In genomic region chr10:133122171-133122935, GRCh38 we compare ENCODE assay signal across 22 cellular contexts. TPM values are rescaled to one million over a fixed set of nuclear protein-coding genes. Genes with fewer than 3 reads are reported as not detected.
"Had no signal": no experiment of that assay in that cellular context is flagged by ENCODE, and none has a peak within 500 bp of the region (broad histone marks: within the 10 kb centered on the region; RNA-seq: fewer than 3 reads in every experiment).

No MANE protein-coding gene starts in this region.

- H3K4me3 ChIP-seq: gastrocnemius medialis, heart right ventricle, lung, prostate gland, right lobe of liver, smooth muscle cell, testis had no signal

- H3K9me3 Mint-ChIP-seq: type B pancreatic cell had no signal

- H3K4me3 Mint-ChIP-seq: dendritic cell treated with granulocyte-macrophage colony-stimulating factor and Interleukin-4, amounts not matched to agents 40 ng/mL and 50 ng/mL, for 4 days; mesothelial cell of epicardium; stimulated activated memory B cell treated with anti-CD40 and anti-IgM and Interleukin-4, amounts not matched to agents 10 μg/mL and 1 μg/mL and 100 μg/mL, for 72 hours; type B pancreatic cell had no signal

- H3K27ac Mint-ChIP-seq: dendritic cell treated with granulocyte-macrophage colony-stimulating factor and Interleukin-4, amounts not matched to agents 40 ng/mL and 50 ng/mL, for 4 days; mesothelial cell of epicardium; stimulated activated memory B cell treated with anti-CD40 and anti-IgM and Interleukin-4, amounts not matched to agents 10 μg/mL and 1 μg/mL and 100 μg/mL, for 72 hours; T-cell; type B pancreatic cell had no signal

- H3K27me3 ChIP-seq: right lobe of liver, testis had no signal

- H3K36me3 Mint-ChIP-seq: mesothelial cell of epicardium; stimulated activated memory B cell treated with anti-CD40 and anti-IgM and Interleukin-4, amounts not matched to agents 10 μg/mL and 1 μg/mL and 100 μg/mL, for 72 hours; T-cell; type B pancreatic cell had no signal

- DNase-seq: activated CD4-positive, alpha-beta T cell treated with anti-CD3 and anti-CD28 coated beads, Interleukin-2, amount 50 U/mL, for 1 hour; activated CD8-positive, alpha-beta memory T cell treated with anti-CD3 and anti-CD28 coated beads for 24 hours; activated CD8-positive, alpha-beta memory T cell treated with anti-CD3 and anti-CD28 coated beads, Interleukin-2, amount 50 U/mL, for 48 hours; activated effector memory CD4-positive, alpha-beta T cell treated with anti-CD3 and anti-CD28 coated beads, Interleukin-2, amount 50 U/mL, for 16 hours; activated naive CD4-positive, alpha-beta T cell treated with anti-CD3 and anti-CD28 coated beads, Interleukin-2, amount 50 U/mL, for 16 hours; activated T-cell treated with anti-CD3 and anti-CD28 coated beads, Interleukin-2, amount 50 U/mL, for 48 hours; amniotic stem cell; effector CD8-positive, alpha-beta T cell; stimulated activated CD4-positive, alpha-beta T cell treated with anti-CD3 and anti-CD28 coated beads, Interleukin-4, amount 100 ng/mL, for 24 hours; testis had no signal

- H3K4me2 ChIP-seq: smooth muscle cell had no signal

- H3K4me1 ChIP-seq: gastrocnemius medialis, prostate gland, right lobe of liver, testis had no signal

- H3K9me3 ChIP-seq: gastrocnemius medialis, prostate gland, right lobe of liver, testis had no signal

- H3K27ac ChIP-seq: gastrocnemius medialis, heart right ventricle, prostate gland, right lobe of liver, testis had no signal

- ATAC-seq: esophagus mucosa; gastrocnemius medialis; heart right ventricle; right lobe of liver; stimulated activated memory B cell treated with anti-CD40 and anti-IgM and Interleukin-4, amounts not matched to agents 10 μg/mL and 1 μg/mL and 100 μg/mL, for 72 hours; T-cell had no signal

- H3K36me3 ChIP-seq: gastrocnemius medialis, heart right ventricle, prostate gland, right lobe of liver had no signal

RNA-seq across cellular contexts. Expression of gene ADGRA1, which starts 34.6 kb away (rescaled TPM):
- total RNA-seq: esophagus mucosa, gastrocnemius medialis, mesothelial cell of epicardium, smooth muscle cell, T-cell had no signal
- polyA plus RNA-seq: smooth muscle cell had no signal
